In genomic region chr5:140401362-140402257, GRCh38 we compare ENCODE assay signal across 1 cellular context.
TF ChIP-seq lines count a peak whose summit lies in the region.

Gene ANKHD1 (plus strand): TSS chr5:140401833. CDS start chr5:140401968, 135 bp downstream.

TF ChIP-seq in HepG2, 621 proteins besides CTCF, POLR2A, EP300 and RAD21 (continued from another document and continues in another):
- TF ChIP-seq TFDP1 (CRISPR knock-in tag; IDR thresholded peaks at IDR 0.05; ENCODE audit: borderline replicate concordance) (peak; percentile 48; the same call in 1 of the 2 replicates), ZHX2 (IDR thresholded peaks at IDR 0.05; ENCODE audit: low read depth) (peak; percentile 85), ZHX2 (CRISPR knock-in tag; IDR thresholded peaks at IDR 0.05; ENCODE audit: borderline replicate concordance) (0 out of 2 replicates have a peak, but pooled peaks have one; percentile 25), KMT2B (CRISPR knock-in tag; IDR thresholded peaks at IDR 0.05) (peak; percentile 61; the same call in 1 of the 2 replicates), ZZZ3 (CRISPR knock-in tag; IDR thresholded peaks at IDR 0.05; ENCODE audit: borderline replicate concordance) (peak; percentile 6; the same call in 1 of the 2 replicates), ZBTB2 (CRISPR knock-in tag; IDR thresholded peaks at IDR 0.05; ENCODE audit: low read depth) (no peak), ZC3H13 (CRISPR knock-in tag; IDR thresholded peaks at IDR 0.05) (peak; percentile 92), ETS1 (CRISPR knock-in tag; IDR thresholded peaks at IDR 0.05) (peak; percentile 61; the same call in 1 of the 2 replicates), ZNF256 (CRISPR knock-in tag; conservative IDR thresholded peaks at IDR 0.05) (no peak; the same call in 1 of the 2 replicates), ZNF713 (CRISPR knock-in tag; IDR thresholded peaks at IDR 0.05) (no peak), PAF1 (CRISPR knock-in tag; IDR thresholded peaks at IDR 0.05) (no peak), HNF4G (IDR thresholded peaks at IDR 0.05; ENCODE audit: borderline replicate concordance, low read depth, low read length) (no peak), HNF4G (CRISPR knock-in tag; IDR thresholded peaks at IDR 0.05; ENCODE audit: borderline replicate concordance, low read depth) (no peak), PLSCR1 (CRISPR knock-in tag; IDR thresholded peaks at IDR 0.05; ENCODE audit: borderline replicate concordance) (no peak), ZNF788 (CRISPR knock-in tag; IDR thresholded peaks at IDR 0.05; ENCODE audit: borderline replicate concordance) (no peak; the same call in 1 of the 2 replicates), HDAC2 (CRISPR knock-in tag; IDR thresholded peaks at IDR 0.05) (0 out of 2 replicates have a peak, but pooled peaks have one; percentile 5), GPBP1L1 (CRISPR knock-in tag; IDR thresholded peaks at IDR 0.05) (no peak), ZNF816 (CRISPR knock-in tag; IDR thresholded peaks at IDR 0.05; ENCODE audit: borderline replicate concordance) (peak; percentile 69; the same call in 1 of the 2 replicates), GRHL1 (CRISPR knock-in tag; conservative IDR thresholded peaks at IDR 0.05) (no peak), ASH2L (IDR thresholded peaks at IDR 0.05; ENCODE audit: insufficient read length, low read depth, low read length) (peak; percentile 15), RFXANK (CRISPR knock-in tag; IDR thresholded peaks at IDR 0.05) (no peak), ZBTB33 (CRISPR knock-in tag; IDR thresholded peaks at IDR 0.05) (no peak; the same call in 1 of the 2 replicates), AFF4 (CRISPR knock-in tag; IDR thresholded peaks at IDR 0.05) (0 out of 2 replicates have a peak, but pooled peaks have one; percentile 53), IRF1 (CRISPR knock-in tag; IDR thresholded peaks at IDR 0.05; ENCODE audit: low read depth) (no peak), THYN1 (CRISPR knock-in tag; IDR thresholded peaks at IDR 0.05; ENCODE audit: borderline replicate concordance, low read depth) (no peak), HDAC6 (IDR thresholded peaks at IDR 0.05; ENCODE audit: low read depth, low read length) (no peak), SMAD1 (CRISPR knock-in tag; IDR thresholded peaks at IDR 0.05; ENCODE audit: borderline replicate concordance, low read depth) (0 out of 2 replicates have a peak, but pooled peaks have one; percentile 26), ZNF652 (CRISPR knock-in tag; IDR thresholded peaks at IDR 0.05; ENCODE audit: borderline replicate concordance, low read depth) (no peak), CHCHD3 (CRISPR knock-in tag; IDR thresholded peaks at IDR 0.05) (0 out of 2 replicates have a peak, but pooled peaks have one; percentile 21), TOE1 (CRISPR knock-in tag; IDR thresholded peaks at IDR 0.05) (no peak), MEIS1 (CRISPR knock-in tag; IDR thresholded peaks at IDR 0.05; ENCODE audit: borderline replicate concordance) (no peak), ZSCAN31 (CRISPR knock-in tag; IDR thresholded peaks at IDR 0.05; ENCODE audit: low read depth) (peak; percentile 47), ZNF704 (CRISPR knock-in tag; IDR thresholded peaks at IDR 0.05; ENCODE audit: borderline replicate concordance) (0 out of 2 replicates have a peak, but pooled peaks have one; percentile 29)
